Comparison of ENCODE assay signal across 11 cellular contexts in genomic region chr7:53350241-53350640, GRCh38.
DNase-seq lines count a peak whose midpoint lies in the region; ATAC-seq and TF ChIP-seq lines count a peak whose summit lies in the region.
"Had no signal": no experiment of that assay in that cellular context is flagged by ENCODE, and none has a peak within 500 bp of the region (broad histone marks: within the 10 kb centered on the region; RNA-seq: fewer than 3 reads in every experiment).

No MANE protein-coding gene starts in this region.

- H3K27me3 ChIP-seq in GM23338 (ENCODE audit: insufficient read depth) (no peaks in the 10 kb centered on the region), hepatocyte (no peaks in the 10 kb centered on the region)

- H3F3A ChIP-seq in GM23338 (replicated peaks; ENCODE audit: low read depth): no peaks in the 10 kb centered on the region

- intact Hi-C loops in activated T-helper 1 cell treated with anti-CD3 and anti-CD28 coated beads, Interleukin-12 subunit alpha, Interleukin-12 subunit beta, Interleukin-2, Interleukin-4 antibody, amounts not matched to agents 30 ng/mL and 10 ng/mL and 1 ng/mL, durations not matched to agents 14 hours and 24 hours and 36 hours (cut with micrococcal nuclease): no loop called here

- H3K27me3 Mint-ChIP-seq in GM23338 (ENCODE audit: insufficient read depth, low read depth, poor library complexity): no peaks in the 10 kb centered on the region
- no peaks in the 10 kb centered on the region for H3K27me3 Mint-ChIP-seq in activated T-helper 1 cell treated with anti-CD3 and anti-CD28 coated beads, Interleukin-12 subunit alpha, Interleukin-12 subunit beta, Interleukin-2, Interleukin-4 antibody, amounts not matched to agents 30 ng/mL and 10 ng/mL and 1 ng/mL, durations not matched to agents 14 hours and 24 hours and 36 hours (ENCODE audit: insufficient read depth)
- H3K27me3 Mint-ChIP-seq: activated naive CD8-positive, alpha-beta T cell treated with anti-CD3 and anti-CD28 coated beads, Interleukin-2, amount 10 ng/mL, durations not matched to agents 7 days and 5 days; memory B cell had no signal

- H3K79me2 ChIP-seq in GM23338 (replicated peaks; ENCODE audit: insufficient read depth): no peaks in the 10 kb centered on the region
- H3K79me2 ChIP-seq in hepatocyte: no peaks in the 10 kb centered on the region

- no peak overlapping the region for H3K27ac Mint-ChIP-seq in GM23338
- no peak overlapping the region for H3K27ac Mint-ChIP-seq in activated T-helper 1 cell treated with anti-CD3 and anti-CD28 coated beads, Interleukin-12 subunit alpha, Interleukin-12 subunit beta, Interleukin-2, Interleukin-4 antibody, amounts not matched to agents 30 ng/mL and 10 ng/mL and 1 ng/mL, durations not matched to agents 14 hours and 24 hours and 36 hours
- H3K27ac Mint-ChIP-seq: activated naive CD8-positive, alpha-beta T cell treated with anti-CD3 and anti-CD28 coated beads, Interleukin-2, amount 10 ng/mL, durations not matched to agents 7 days and 5 days; memory B cell had no signal

- WGBS in hepatocyte (ENCODE audit: low lambda C conversion rate, missing lambda C conversion rate): 24% methylated on average over 2 of the region's 2 CpGs

- no peak overlapping the region for H3K4me2 ChIP-seq in GM23338
- H3K4me2 ChIP-seq in hepatocyte: no peak overlapping the region

- peak; percentile 79 for DNase-seq in GM23338 (ENCODE audit: low spot score)
- peak; percentile 7 for DNase-seq in RKO (ENCODE audit: low spot score)
- peak; percentile 50 for DNase-seq in hepatocyte (ENCODE audit: low spot score)
- DNase-seq in hippocampal formation (lab: John Stamatoyannopoulos, UW): no peak
- no peak for DNase-seq in activated naive CD4-positive, alpha-beta T cell treated with Interleukin-2 at 50 U/mL for 16 hours
- DNase-seq in activated T-helper 1 cell treated with anti-CD3 and anti-CD28 coated beads, Interleukin-12 subunit alpha, Interleukin-12 subunit beta, Interleukin-2, Interleukin-4 antibody, amounts not matched to agents 30 ng/mL and 10 ng/mL and 1 ng/mL, durations not matched to agents 14 hours and 24 hours and 36 hours (ENCODE audit: low spot score): no peak
- DNase-seq: activated naive CD8-positive, alpha-beta T cell treated with anti-CD3 and anti-CD28 coated beads, Interleukin-2, amount 10 ng/mL, durations not matched to agents 7 days and 5 days; NCI-H187 treated with DMSO at 0.1 percent for 48 hours had no signal

- peak overlapping the region; percentile 72 for H2AFZ ChIP-seq in GM23338
- H2AFZ ChIP-seq in hepatocyte: no peak overlapping the region

- no peak overlapping the region for H3K4me3 ChIP-seq in GM23338
- H3K4me3 ChIP-seq in hepatocyte: no peak overlapping the region

- H3K9me2 ChIP-seq in GM23338 (ENCODE audit: insufficient read depth) (peaks cover 5% of the 10 kb centered on the region; the same call in 1 of the 2 replicates), hepatocyte (replicated peaks; ENCODE audit: insufficient read depth) (no peaks in the 10 kb centered on the region)

- H3K27ac ChIP-seq in C4-2B (no peak overlapping the region), GM23338 (ENCODE audit: low read depth) (no peak overlapping the region), hepatocyte (no peak overlapping the region)

- H4K20me1 ChIP-seq in GM23338 (replicated peaks; ENCODE audit: insufficient read depth) (no peaks in the 10 kb centered on the region), hepatocyte (ENCODE audit: insufficient read depth, poor library complexity, severe bottlenecking) (no peaks in the 10 kb centered on the region)

- H3K4me1 Mint-ChIP-seq in GM23338: no peaks in the 10 kb centered on the region
- no peaks in the 10 kb centered on the region for H3K4me1 Mint-ChIP-seq in activated T-helper 1 cell treated with anti-CD3 and anti-CD28 coated beads, Interleukin-12 subunit alpha, Interleukin-12 subunit beta, Interleukin-2, Interleukin-4 antibody, amounts not matched to agents 30 ng/mL and 10 ng/mL and 1 ng/mL, durations not matched to agents 14 hours and 24 hours and 36 hours (ENCODE audit: low read depth)
- H3K4me1 Mint-ChIP-seq: activated naive CD8-positive, alpha-beta T cell treated with anti-CD3 and anti-CD28 coated beads, Interleukin-2, amount 10 ng/mL, durations not matched to agents 7 days and 5 days; memory B cell had no signal

- H3K36me3 ChIP-seq in GM23338 (ENCODE audit: insufficient read depth) (no peaks in the 10 kb centered on the region), hepatocyte (replicated peaks; ENCODE audit: insufficient read depth, low read depth) (no peaks in the 10 kb centered on the region)

- no peak overlapping the region for H3K4me3 Mint-ChIP-seq in GM23338
- no peak overlapping the region for H3K4me3 Mint-ChIP-seq in activated T-helper 1 cell treated with anti-CD3 and anti-CD28 coated beads, Interleukin-12 subunit alpha, Interleukin-12 subunit beta, Interleukin-2, Interleukin-4 antibody, amounts not matched to agents 30 ng/mL and 10 ng/mL and 1 ng/mL, durations not matched to agents 14 hours and 24 hours and 36 hours
- H3K4me3 Mint-ChIP-seq: activated naive CD8-positive, alpha-beta T cell treated with anti-CD3 and anti-CD28 coated beads, Interleukin-2, amount 10 ng/mL, durations not matched to agents 7 days and 5 days; memory B cell had no signal

- H3K9me3 Mint-ChIP-seq in GM23338: peaks cover 22% of the 10 kb centered on the region; the same call in 2 of the 3 replicates
- peaks cover 16% of the 10 kb centered on the region for H3K9me3 Mint-ChIP-seq in activated T-helper 1 cell treated with anti-CD3 and anti-CD28 coated beads, Interleukin-12 subunit alpha, Interleukin-12 subunit beta, Interleukin-2, Interleukin-4 antibody, amounts not matched to agents 30 ng/mL and 10 ng/mL and 1 ng/mL, durations not matched to agents 14 hours and 24 hours and 36 hours

- peaks cover 6% of the 10 kb centered on the region; the same call in 2 of the 3 replicates for H3K36me3 Mint-ChIP-seq in GM23338 (ENCODE audit: low read depth)
- H3K36me3 Mint-ChIP-seq in activated T-helper 1 cell treated with anti-CD3 and anti-CD28 coated beads, Interleukin-12 subunit alpha, Interleukin-12 subunit beta, Interleukin-2, Interleukin-4 antibody, amounts not matched to agents 30 ng/mL and 10 ng/mL and 1 ng/mL, durations not matched to agents 14 hours and 24 hours and 36 hours (ENCODE audit: low read depth): no peaks in the 10 kb centered on the region
- H3K36me3 Mint-ChIP-seq: activated naive CD8-positive, alpha-beta T cell treated with anti-CD3 and anti-CD28 coated beads, Interleukin-2, amount 10 ng/mL, durations not matched to agents 7 days and 5 days; memory B cell had no signal

- ATAC-seq in GM23338 (peak; percentile 96), HG02885 (IDR thresholded peaks at IDR 0.05; ENCODE audit: poor library complexity, unreplicated experiment) (no peak)

- H3K9me3 ChIP-seq in hepatocyte (ENCODE audit: low read depth): no peaks in the 10 kb centered on the region

- H3K4me1 ChIP-seq in GM23338 (ENCODE audit: insufficient read depth) (no peaks in the 10 kb centered on the region), hepatocyte (ENCODE audit: insufficient read depth) (no peaks in the 10 kb centered on the region)

- TF ChIP-seq CTCF in C4-2B (conservative IDR thresholded peaks at IDR 0.05): peak; percentile 90
- peak; percentile 82 to 83 for TF ChIP-seq CTCF in GM23338 (conservative IDR thresholded peaks at IDR 0.05; ENCODE audit: low read depth in 2 of 2)
- TF ChIP-seq CTCF in hepatocyte (IDR thresholded peaks at IDR 0.05; ENCODE audit: poor library complexity): peak; percentile 47

TF ChIP-seq in GM23338, 12 proteins besides CTCF, POLR2A, EP300 and RAD21 (continues in another document):
- no peak for TF ChIP-seq EZH2 (IDR thresholded peaks at IDR 0.05; ENCODE audit: low read depth, unreplicated experiment)

Comparison
In these comparisons a context has a peak if more than half of its experiments do, and no peak if none do; other contexts are left out.
1. DNase-seq: peak in GM23338 (single experiment), RKO (single experiment) and hepatocyte (single experiment); none in hippocampal formation (0 of 2), activated naive CD4-positive, alpha-beta T cell treated with Interleukin-2 at 50 U/mL for 16 hours (single experiment) and activated T-helper 1 cell treated with anti-CD3 and anti-CD28 coated beads, Interleukin-12 subunit alpha, Interleukin-12 subunit beta, Interleukin-2, Interleukin-4 antibody, amounts not matched to agents 30 ng/mL and 10 ng/mL and 1 ng/mL, durations not matched to agents 14 hours and 24 hours and 36 hours (single experiment).
2. Peak in every context shown above with its lines, with median percentiles within 50 percentile points of each other: CTCF ChIP-seq.